Comparison of ENCODE assay signal across 1 cellular context in the genomic region with DNA sequence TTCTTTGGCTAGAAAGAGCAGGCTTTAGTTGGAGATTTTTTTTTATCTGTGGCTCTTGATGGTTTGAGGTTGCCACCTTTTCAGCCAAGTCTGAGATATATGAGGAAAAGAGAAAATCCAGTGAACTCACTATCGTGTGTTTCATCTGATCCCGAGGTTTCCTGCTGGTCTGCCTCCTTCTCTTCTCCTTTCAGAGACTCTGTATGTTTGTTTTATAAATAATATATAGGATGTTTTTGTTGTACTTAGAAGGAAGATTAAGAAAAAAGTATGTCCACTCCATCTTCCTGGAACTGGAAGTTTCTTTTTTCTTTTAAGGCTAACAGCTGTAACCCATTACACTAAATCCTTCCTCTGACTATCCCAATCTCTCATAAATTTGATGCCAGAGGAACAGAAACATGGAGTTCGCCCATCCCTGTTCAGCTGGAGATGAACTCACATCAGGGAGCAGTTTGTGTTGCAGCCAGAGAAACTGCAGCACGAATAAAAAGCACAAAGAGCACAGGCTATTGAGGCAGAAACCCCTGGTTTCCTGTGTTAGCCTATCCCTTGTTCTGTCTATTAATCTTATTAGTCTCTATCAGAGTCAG.
TF ChIP-seq lines count a peak whose summit lies in the region.

No MANE protein-coding gene starts in this region.

TF ChIP-seq in IMR-90, 13 proteins besides CTCF, POLR2A, EP300 and RAD21 (continued from another document):
- no peak for TF ChIP-seq NFE2L2 (IDR thresholded peaks at IDR 0.05; ENCODE audit: low read depth, low read length)
- no peak for TF ChIP-seq CHD1 (IDR thresholded peaks at IDR 0.05; ENCODE audit: low read depth, low read length)
- TF ChIP-seq FOS (IDR thresholded peaks at IDR 0.05; ENCODE audit: low read depth, low read length), result no peak
- no peak for TF ChIP-seq MAZ (IDR thresholded peaks at IDR 0.05; ENCODE audit: borderline replicate concordance, low read depth, low read length)
- TF ChIP-seq CEBPB (IDR thresholded peaks at IDR 0.05; ENCODE audit: low read depth, low read length), result no peak
- no peak for TF ChIP-seq BHLHE40 (IDR thresholded peaks at IDR 0.05; ENCODE audit: low read depth, low read length)
- TF ChIP-seq, protein P1, sequence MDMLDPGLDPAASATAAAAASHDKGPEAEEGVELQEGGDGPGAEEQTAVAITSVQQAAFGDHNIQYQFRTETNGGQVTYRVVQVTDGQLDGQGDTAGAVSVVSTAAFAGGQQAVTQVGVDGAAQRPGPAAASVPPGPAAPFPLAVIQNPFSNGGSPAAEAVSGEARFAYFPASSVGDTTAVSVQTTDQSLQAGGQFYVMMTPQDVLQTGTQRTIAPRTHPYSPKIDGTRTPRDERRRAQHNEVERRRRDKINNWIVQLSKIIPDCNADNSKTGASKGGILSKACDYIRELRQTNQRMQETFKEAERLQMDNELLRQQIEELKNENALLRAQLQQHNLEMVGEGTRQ (IDR thresholded peaks at IDR 0.05; ENCODE audit: low read depth, low read length), result no peak
- TF ChIP-seq, protein P2, sequence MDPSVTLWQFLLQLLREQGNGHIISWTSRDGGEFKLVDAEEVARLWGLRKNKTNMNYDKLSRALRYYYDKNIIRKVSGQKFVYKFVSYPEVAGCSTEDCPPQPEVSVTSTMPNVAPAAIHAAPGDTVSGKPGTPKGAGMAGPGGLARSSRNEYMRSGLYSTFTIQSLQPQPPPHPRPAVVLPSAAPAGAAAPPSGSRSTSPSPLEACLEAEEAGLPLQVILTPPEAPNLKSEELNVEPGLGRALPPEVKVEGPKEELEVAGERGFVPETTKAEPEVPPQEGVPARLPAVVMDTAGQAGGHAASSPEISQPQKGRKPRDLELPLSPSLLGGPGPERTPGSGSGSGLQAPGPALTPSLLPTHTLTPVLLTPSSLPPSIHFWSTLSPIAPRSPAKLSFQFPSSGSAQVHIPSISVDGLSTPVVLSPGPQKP (IDR thresholded peaks at IDR 0.05; ENCODE audit: borderline replicate concordance, low read depth, low read length), result no peak
- no peak for TF ChIP-seq MXI1 (IDR thresholded peaks at IDR 0.05; ENCODE audit: borderline replicate concordance, low read depth, low read length)
- TF ChIP-seq MAFK (IDR thresholded peaks at IDR 0.05; ENCODE audit: low read depth, low read length), result no peak
- no peak for TF ChIP-seq RCOR1 (IDR thresholded peaks at IDR 0.05; ENCODE audit: insufficient replicate concordance, low read length)
